Comparison of ENCODE assay signal across 8 cellular contexts in the genomic region with DNA sequence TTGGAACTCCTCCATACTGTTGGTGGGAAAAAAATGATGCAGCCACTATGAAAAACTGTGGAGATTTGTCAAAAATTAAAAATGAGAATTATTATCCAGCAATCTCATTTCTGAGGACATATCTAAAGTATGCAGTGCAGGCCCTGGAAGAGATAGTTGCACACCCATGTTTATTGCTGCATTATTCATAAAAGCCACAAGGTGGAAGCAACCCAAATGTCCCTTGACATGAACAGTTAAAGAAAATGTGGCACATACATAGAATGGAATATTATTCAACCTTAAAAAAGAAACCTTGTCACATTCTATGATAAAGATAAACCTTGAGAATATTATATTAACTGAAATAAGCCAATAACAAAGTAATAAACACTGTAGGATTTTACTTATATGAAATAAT.
A peak's percentile ranks its signal among the peaks of the same experiment; 100 is the strongest.
DNase-seq lines count a peak whose midpoint lies in the region; ATAC-seq, FAIRE-seq and TF ChIP-seq lines count a peak whose summit lies in the region.
"Had no signal": no experiment of that assay in that cellular context is flagged by ENCODE, and none has a peak within 500 bp of the region (broad histone marks: within the 10 kb centered on the region; RNA-seq: fewer than 3 reads in every experiment).

No MANE protein-coding gene starts in this region.

- intact Hi-C loops in lower lobe of right lung (cut with DNase I): no loop called here

- H3K4me1 ChIP-seq in RWPE2 (ENCODE audit: insufficient read depth, poor library complexity, severe bottlenecking) (no peaks in the 10 kb centered on the region), lower lobe of right lung (no peaks in the 10 kb centered on the region)

- no peaks in the 10 kb centered on the region for H3K36me3 ChIP-seq in RWPE2 (ENCODE audit: low read depth)
- no peaks in the 10 kb centered on the region for H3K36me3 ChIP-seq in lower lobe of right lung
- no peaks in the 10 kb centered on the region for H3K36me3 ChIP-seq in H7 (replicated peaks; ENCODE audit: control insufficient read depth, insufficient read depth, low read length)

- H3K9me3 ChIP-seq in RWPE2 (ENCODE audit: severe bottlenecking) (no peaks in the 10 kb centered on the region), lower lobe of right lung (no peaks in the 10 kb centered on the region)

- ATAC-seq in GM18502 (IDR thresholded peaks at IDR 0.05; ENCODE audit: poor library complexity, unreplicated experiment) (peak; percentile 76), HG02798 (IDR thresholded peaks at IDR 0.05; ENCODE audit: poor library complexity, unreplicated experiment) (peak; percentile 64), RWPE2 (ENCODE audit: low read depth) (peak; percentile 64), lower lobe of right lung (no peak)

- H3K27ac ChIP-seq in RWPE2 (ENCODE audit: poor library complexity, severe bottlenecking) (no peak overlapping the region), lower lobe of right lung (no peak overlapping the region)

- peak; percentile 46 for TF ChIP-seq CTCF in RWPE2 (IDR thresholded peaks at IDR 0.05; ENCODE audit: poor library complexity, severe bottlenecking)
- peak; percentile 31 for TF ChIP-seq CTCF in lower lobe of right lung (IDR thresholded peaks at IDR 0.05)

- FAIRE-seq in GM12892 (lab: Jason Lieb, UNC): no peak

- H3K27me3 ChIP-seq in RWPE2 (ENCODE audit: insufficient read depth, poor library complexity, severe bottlenecking) (no peaks in the 10 kb centered on the region), lower lobe of right lung (ENCODE audit: low read depth) (no peaks in the 10 kb centered on the region), H7 (ENCODE audit: control insufficient read depth, insufficient read depth, low read length) (no peaks in the 10 kb centered on the region)

- H3K4me3 ChIP-seq in RWPE2 (ENCODE audit: severe bottlenecking) (no peak overlapping the region), lower lobe of right lung (no peak overlapping the region), H7 (ENCODE audit: insufficient read depth, low read depth, low read length) (no peak overlapping the region)

- DNase-seq in RWPE2 (ENCODE audit: low spot score) (no peak), lower lobe of right lung (no peak), H7 (no peak), GM12892 (ENCODE audit: insufficient read length) (no peak), T1000 (lab: John Stamatoyannopoulos, UW) (no peak)
- DNase-seq: naive B cell had no signal

- no peak for TF ChIP-seq POLR2A in GM12892 (IDR thresholded peaks at IDR 0.05; ENCODE audit: low read depth, low read length)

Comparison
In these comparisons a context has a peak if more than half of its experiments do, and no peak if none do; other contexts are left out.
1. ATAC-seq: peak in GM18502 (single experiment), HG02798 (single experiment) and RWPE2 (single experiment); none in lower lobe of right lung (0 of 2).